9 cellular contexts compared by ENCODE assay signal in the genomic region with DNA sequence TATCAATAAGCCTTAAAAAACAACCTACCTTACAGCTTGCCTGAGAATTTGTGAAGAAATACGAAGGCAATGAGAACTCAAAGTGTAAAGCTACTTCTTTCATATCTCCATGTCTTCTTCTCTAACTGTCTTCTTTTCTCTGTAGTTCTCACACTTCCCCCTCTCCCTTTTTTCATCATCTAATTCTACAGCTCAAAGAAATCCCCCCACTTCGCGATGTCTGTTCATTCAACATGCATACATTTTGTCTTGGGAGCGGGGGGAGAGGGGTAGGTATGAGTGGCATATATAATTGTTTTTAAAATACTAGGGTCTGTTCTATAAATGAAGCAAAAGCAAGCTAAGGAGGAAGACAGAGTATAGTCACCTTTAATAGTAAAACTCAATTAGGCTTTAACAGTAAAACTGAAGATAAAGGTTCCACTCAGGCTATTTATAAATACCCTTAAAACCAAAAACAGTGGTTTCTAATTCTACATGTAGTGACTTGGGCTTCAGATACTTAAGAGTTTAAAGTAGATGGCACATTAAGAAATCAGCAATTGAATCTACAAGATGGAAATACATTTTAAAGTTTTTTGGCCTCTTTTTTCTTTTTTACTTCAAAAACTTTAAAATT.
DNase-seq lines count a peak whose midpoint lies in the region; ATAC-seq and TF ChIP-seq lines count a peak whose summit lies in the region.
"Had no signal": no experiment of that assay in that cellular context is flagged by ENCODE, and none has a peak within 500 bp of the region (broad histone marks: within the 10 kb centered on the region; RNA-seq: fewer than 3 reads in every experiment).

No MANE protein-coding gene starts in this region.

- no peak for DNase-seq in activated naive CD8-positive, alpha-beta T cell treated with anti-CD3 and anti-CD28 coated beads, Interleukin-2, amount 10 ng/mL, durations not matched to agents 7 days and 5 days
- DNase-seq in RPMI8226: no peak
- no peak for DNase-seq in dedifferentiated amniotic fluid mesenchymal stem cell (ENCODE audit: extremely low spot score)
- no peak for DNase-seq in iPS-NIHi11 (ENCODE audit: low spot score)
- no peak for DNase-seq in CD14-positive monocyte (ENCODE audit: low spot score)
- DNase-seq: NCI-H1417 treated with DMSO at 0.1 percent for 48 hours had no signal

- POLR2A ChIA-PET in activated naive CD8-positive, alpha-beta T cell treated with anti-CD3 and anti-CD28 coated beads, Interleukin-2, amount 10 ng/mL, durations not matched to agents 7 days and 5 days (lab: Charles Lee): interaction anchor here (0.7 to 1.6 kb wide), 9 partner anchors 8 to 262 kb away, joined by 3 to 11 read pairs (median 5); partner anchors contain the start of gene KLF12

- peak overlapping the region; percentile 87 for H3K4me3 Mint-ChIP-seq in activated naive CD8-positive, alpha-beta T cell treated with anti-CD3 and anti-CD28 coated beads, Interleukin-2, amount 10 ng/mL, durations not matched to agents 7 days and 5 days
- H3K4me3 Mint-ChIP-seq in CD14-positive monocyte: no peak overlapping the region

- TF ChIP-seq CTCF in CD14-positive monocyte (IDR thresholded peaks at IDR 0.05): no peak

- H3K4me3 ChIP-seq in GM08714 (ENCODE audit: low read length): peak overlapping the region; percentile 53

- no peaks in the 10 kb centered on the region for H3K27me3 Mint-ChIP-seq in activated naive CD8-positive, alpha-beta T cell treated with anti-CD3 and anti-CD28 coated beads, Interleukin-2, amount 10 ng/mL, durations not matched to agents 7 days and 5 days
- peaks cover 0 to 3% (median 0%) of the 10 kb centered on the region in 3 donors for H3K27me3 Mint-ChIP-seq in CD14-positive monocyte (ENCODE audit: low read depth in 3 of 3)

- H3K27ac Mint-ChIP-seq in activated naive CD8-positive, alpha-beta T cell treated with anti-CD3 and anti-CD28 coated beads, Interleukin-2, amount 10 ng/mL, durations not matched to agents 7 days and 5 days: peak overlapping the region; percentile 92
- H3K27ac Mint-ChIP-seq in CD14-positive monocyte: no peak overlapping the region

- H3K36me3 Mint-ChIP-seq in activated naive CD8-positive, alpha-beta T cell treated with anti-CD3 and anti-CD28 coated beads, Interleukin-2, amount 10 ng/mL, durations not matched to agents 7 days and 5 days: peaks cover 30% of the 10 kb centered on the region
- H3K36me3 Mint-ChIP-seq in CD14-positive monocyte: no peaks in the 10 kb centered on the region

- peak; percentile 32 for ATAC-seq in GM19467 (IDR thresholded peaks at IDR 0.05; ENCODE audit: unreplicated experiment)
- ATAC-seq in HG03108 (IDR thresholded peaks at IDR 0.05; ENCODE audit: unreplicated experiment): peak; percentile 39
- ATAC-seq in activated naive CD8-positive, alpha-beta T cell treated with anti-CD3 and anti-CD28 coated beads, Interleukin-2, amount 10 ng/mL, durations not matched to agents 7 days and 5 days (ENCODE audit: low read depth): peak; percentile 32

- H3K9me3 Mint-ChIP-seq in activated naive CD8-positive, alpha-beta T cell treated with anti-CD3 and anti-CD28 coated beads, Interleukin-2, amount 10 ng/mL, durations not matched to agents 7 days and 5 days: peaks cover 11% of the 10 kb centered on the region
- H3K9me3 Mint-ChIP-seq in CD14-positive monocyte: peaks cover 2 to 7% (median 5%) of the 10 kb centered on the region in 7 donors

- intact Hi-C loops in CD14-positive monocyte (cut with micrococcal nuclease): no loop called here

- peaks cover 40% of the 10 kb centered on the region for H3K4me1 Mint-ChIP-seq in activated naive CD8-positive, alpha-beta T cell treated with anti-CD3 and anti-CD28 coated beads, Interleukin-2, amount 10 ng/mL, durations not matched to agents 7 days and 5 days
- H3K4me1 Mint-ChIP-seq in CD14-positive monocyte: peaks cover 4% of the 10 kb centered on the region
